Comparison of ENCODE assay signal across 23 cellular contexts in the genomic region with DNA sequence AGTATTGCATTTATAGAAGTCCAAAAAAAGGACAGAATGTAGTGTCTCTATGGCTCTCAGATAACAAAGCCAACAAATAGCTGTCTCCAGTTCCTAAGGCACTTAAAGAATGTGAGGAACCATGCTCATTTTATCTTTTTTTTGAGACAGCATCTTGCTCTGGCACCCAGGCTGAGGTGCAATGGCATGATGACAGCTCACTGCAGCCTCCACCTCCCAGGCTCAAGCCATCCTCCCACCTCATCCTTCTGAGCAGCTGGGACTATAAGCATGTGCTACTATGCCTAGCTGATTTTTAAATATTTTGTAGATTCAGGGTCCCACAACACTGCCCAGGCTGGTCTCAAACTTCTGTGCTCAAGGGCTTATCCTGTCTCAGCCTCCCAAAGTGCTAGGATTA. TPM values are rescaled to one million over a fixed set of nuclear protein-coding genes. Genes with fewer than 3 reads are reported as not detected.
DNase-seq lines count a peak whose midpoint lies in the region; ATAC-seq and TF ChIP-seq lines count a peak whose summit lies in the region.
"Had no signal": no experiment of that assay in that cellular context is flagged by ENCODE, and none has a peak within 500 bp of the region (broad histone marks: within the 10 kb centered on the region; RNA-seq: fewer than 3 reads in every experiment).

No MANE protein-coding gene starts in this region.

- H3K4me3 Mint-ChIP-seq in endothelial cell (ENCODE audit: unreplicated experiment) = peak overlapping the region; percentile 37
- H3K4me3 Mint-ChIP-seq: CD14-positive monocyte; CD4-positive, alpha-beta memory T cell; CD4-positive, CD25-positive, alpha-beta regulatory T cell; CD8-positive, alpha-beta memory T cell had no signal

- POLR2A ChIA-PET in PC-3 (lab: Charles Lee; ENCODE audit: unreplicated experiment) = interaction anchor here (0.6 kb wide), 1 partner anchor 138 kb away, joined by 16 read pairs; no protein-coding TSS in a partner anchor

- BruUV-seq in PC-3 (replicated peaks; lab: Mats Ljungman, UMichigan) = TSS peak; percentile 18

- no peaks in the 10 kb centered on the region for H3K27me3 Mint-ChIP-seq in endothelial cell (ENCODE audit: unreplicated experiment)
- H3K27me3 Mint-ChIP-seq: CD4-positive, alpha-beta memory T cell; CD4-positive, CD25-positive, alpha-beta regulatory T cell; CD8-positive, alpha-beta memory T cell had no signal

- TF ChIP-seq CTCF in PC-3 (conservative IDR thresholded peaks at IDR 0.05; ENCODE audit: low read depth, low read length) = no peak
- no peak for TF ChIP-seq CTCF in endothelial cell (IDR thresholded peaks at IDR 0.05; ENCODE audit: unreplicated experiment)

- H3K9me3 ChIP-seq in PC-3 (ENCODE audit: low read length) = no peaks in the 10 kb centered on the region
- H3K9me3 ChIP-seq: BE2C, BLaER1 had no signal

- no peak overlapping the region for H3K9ac ChIP-seq in PC-3 (ENCODE audit: low read length)
- H3K9ac ChIP-seq: BLaER1 had no signal

- no peaks in the 10 kb centered on the region for H3K9me2 ChIP-seq in PC-3 (replicated peaks; ENCODE audit: low read length)

- no peaks in the 10 kb centered on the region for H3K9me3 Mint-ChIP-seq in endothelial cell (ENCODE audit: unreplicated experiment)
- H3K9me3 Mint-ChIP-seq: CD14-positive monocyte; CD4-positive, alpha-beta memory T cell; CD4-positive, CD25-positive, alpha-beta regulatory T cell; CD8-positive, alpha-beta memory T cell had no signal

- H3K4me1 ChIP-seq in PC-3 (ENCODE audit: insufficient read depth, low read length) = no peaks in the 10 kb centered on the region
- H3K4me1 ChIP-seq: BE2C, BLaER1 had no signal

- no peaks in the 10 kb centered on the region for H4K20me1 ChIP-seq in PC-3 (ENCODE audit: low read length)
- H4K20me1 ChIP-seq: BLaER1 had no signal

- H3K4me1 Mint-ChIP-seq in endothelial cell (ENCODE audit: unreplicated experiment) = no peaks in the 10 kb centered on the region
- H3K4me1 Mint-ChIP-seq: CD14-positive monocyte had no signal

- H3F3A ChIP-seq in PC-3 (ENCODE audit: low read length, unreplicated experiment) = no peaks in the 10 kb centered on the region

- no peaks in the 10 kb centered on the region for H3K79me2 ChIP-seq in PC-3 (ENCODE audit: low read length)

- ATAC-seq in PC-3 (no peak), HG03039 (IDR thresholded peaks at IDR 0.05; ENCODE audit: unreplicated experiment) (no peak)
- ATAC-seq: GM12878 had no signal

- H3K36me3 ChIP-seq in PC-3 (ENCODE audit: low read depth, low read length) = 0 out of 2 replicates have a peak, but pooled peaks cover 5% of the 10 kb centered on the region

- no peak overlapping the region for H3K27ac Mint-ChIP-seq in endothelial cell (ENCODE audit: unreplicated experiment)
- H3K27ac Mint-ChIP-seq: CD4-positive, alpha-beta memory T cell; CD4-positive, CD25-positive, alpha-beta regulatory T cell; CD8-positive, alpha-beta memory T cell had no signal

- H3K4me2 ChIP-seq in PC-3 (ENCODE audit: low read length) = no peak overlapping the region
- H3K4me2 ChIP-seq: BLaER1 had no signal

- peaks cover 14% of the 10 kb centered on the region for H3K36me3 Mint-ChIP-seq in endothelial cell (ENCODE audit: low read depth, unreplicated experiment)

- CTCF ChIA-PET in PC-3 (lab: Charles Lee) = no interaction called here

- intact Hi-C loops in PC-3 (cut with micrococcal nuclease) = no loop called here

- H3K4me3 ChIP-seq in PC-3 (ENCODE audit: low read length) = no peak overlapping the region
- H3K4me3 ChIP-seq: BLaER1, GM12878 had no signal

- no peak overlapping the region for H2AFZ ChIP-seq in PC-3 (ENCODE audit: low read length)

- no peak overlapping the region for H3K27ac ChIP-seq in PC-3 (ENCODE audit: low read length)
- H3K27ac ChIP-seq: BLaER1 had no signal

- H3K27me3 ChIP-seq in PC-3 (ENCODE audit: low read length) = no peaks in the 10 kb centered on the region
- H3K27me3 ChIP-seq: BE2C, BLaER1 had no signal

- no peak for DNase-seq in PC-3
- no peak for DNase-seq in endothelial cell (ENCODE audit: low spot score)
- peak; percentile 3 for DNase-seq in mesenteric fat pad (ENCODE audit: low spot score)
- no peak for DNase-seq in GM19240 (ENCODE audit: insufficient read length, low spot score)
- DNase-seq: 8988T; ACHN; BE2C; C1 segment of cervical spinal cord; CD4-positive, alpha-beta memory T cell; CD4-positive, CD25-positive, alpha-beta regulatory T cell; CD8-positive, alpha-beta memory T cell; COR-L47; DMS 273 treated with DMSO at 0.1 percent for 48 hours; DMS153; DMS53; DMS79; DND-41; EL; GDM1 had no signal

RNA-seq across cellular contexts. Expression of a gene that starts 16.1 kb away (rescaled TPM):
- 17.1 and 18.1 TPM in 2 replicates for total RNA-seq in PC-3 (2014; rRNA removed)
- 61.9 TPM for total RNA-seq in endothelial cell (ENCODE audit: unreplicated experiment)
- 23.4 TPM for total RNA-seq in mesenteric fat pad

RNA-seq across cellular contexts. Expression of a gene that starts 23.2 kb away (rescaled TPM):
- 22.4 and 26.6 TPM in 2 replicates for total RNA-seq in PC-3 (2014; rRNA removed)
- total RNA-seq in endothelial cell (ENCODE audit: unreplicated experiment) = 53.0 TPM
- total RNA-seq in mesenteric fat pad = 33.0 TPM

RNA-seq across cellular contexts. Expression of a gene that starts 38.9 kb away (rescaled TPM):
- total RNA-seq in PC-3 (2014; rRNA removed) (220 and 267 TPM in 2 replicates), endothelial cell (ENCODE audit: unreplicated experiment) (192 TPM), mesenteric fat pad (338 TPM)
